Comparison of ENCODE assay signal across 24 cellular contexts in the genomic region with DNA sequence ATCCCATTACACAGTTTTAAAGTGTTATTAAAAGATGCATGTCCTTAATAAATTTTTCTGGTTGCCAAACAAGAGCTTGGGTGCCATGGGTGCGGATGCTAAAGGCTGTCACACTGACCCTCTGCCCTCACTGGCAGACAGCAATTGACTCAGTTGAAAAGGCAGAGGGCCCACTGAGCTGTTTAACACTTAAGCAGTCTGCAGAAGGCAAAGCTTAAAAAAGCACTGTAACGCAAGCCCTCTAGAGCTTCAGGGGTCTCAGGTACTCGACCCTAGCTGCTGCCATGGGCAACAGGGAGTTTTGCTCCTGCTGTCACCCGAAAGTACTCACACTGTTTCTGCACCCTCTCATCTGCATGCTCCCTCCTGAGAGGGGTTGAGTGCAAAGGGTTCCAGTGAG.
"Had no signal": no experiment of that assay in that cellular context is flagged by ENCODE, and none has a peak within 500 bp of the region (broad histone marks: within the 10 kb centered on the region; RNA-seq: fewer than 3 reads in every experiment).

No MANE protein-coding gene starts in this region.

- H3K9me3 Mint-ChIP-seq: nephron progenitor cell had no signal

- H3K4me1 Mint-ChIP-seq: immature natural killer cell; naive thymus-derived CD8-positive, alpha-beta T cell; nephron progenitor cell; stimulated activated naive CD8-positive, alpha-beta T cell treated with anti-CD3 and anti-CD28 coated beads, Interleukin-15, amount 100 ng/mL, for 72 hours had no signal

- DNase-seq: dorsolateral prefrontal cortex; effector CD4-positive, alpha-beta T cell; foreskin keratinocyte; glutamatergic neuron; heart right ventricle; hippocampal formation; immature natural killer cell; islet precursor cell; kidney glomerular epithelial cell; left colon; left ventricle myocardium superior; lower lobe of right lung; naive thymus-derived CD8-positive, alpha-beta T cell; nephron progenitor cell; pancreas; stimulated activated CD4-positive, alpha-beta T cell treated with anti-CD3 and anti-CD28 coated beads, Interleukin-12 subunit alpha, Interleukin-12 subunit beta, amount 100 ng/mL, for 4 hours; stimulated activated CD4-positive, alpha-beta T cell treated with anti-CD3 and anti-CD28 coated beads, Interleukin-1b, Interleukin-23, amount 100 ng/mL, for 48 hours; stimulated activated CD4-positive, alpha-beta T cell treated with anti-CD3 and anti-CD28 coated beads, Interleukin-4, amount 100 ng/mL, for 1 hour; stimulated activated CD8-positive, alpha-beta memory T cell treated with anti-CD3 and anti-CD28 coated beads, Interleukin-4, amount 100 ng/mL, for 48 hours; stimulated activated naive CD4-positive, alpha-beta T cell; stimulated activated naive CD8-positive, alpha-beta T cell treated with anti-CD3 and anti-CD28 coated beads, Interleukin-15, amount 100 ng/mL, for 72 hours; transverse colon had no signal

- H3K27ac Mint-ChIP-seq: immature natural killer cell; naive thymus-derived CD8-positive, alpha-beta T cell; nephron progenitor cell; stimulated activated naive CD8-positive, alpha-beta T cell treated with anti-CD3 and anti-CD28 coated beads, Interleukin-15, amount 100 ng/mL, for 72 hours had no signal

- H3K4me3 Mint-ChIP-seq: immature natural killer cell; naive thymus-derived CD8-positive, alpha-beta T cell; nephron progenitor cell; stimulated activated naive CD8-positive, alpha-beta T cell treated with anti-CD3 and anti-CD28 coated beads, Interleukin-15, amount 100 ng/mL, for 72 hours had no signal

- H3K36me3 Mint-ChIP-seq: immature natural killer cell had no signal

- ATAC-seq: foreskin keratinocyte; gastroesophageal sphincter; heart right ventricle; left colon; left ventricle myocardium superior; lower lobe of right lung; naive thymus-derived CD8-positive, alpha-beta T cell; pancreas; sciatic nerve; stimulated activated naive CD8-positive, alpha-beta T cell treated with anti-CD3 and anti-CD28 coated beads, Interleukin-15, amount 100 ng/mL, for 72 hours had no signal

- H3K27me3 Mint-ChIP-seq: naive thymus-derived CD8-positive, alpha-beta T cell; stimulated activated naive CD8-positive, alpha-beta T cell treated with anti-CD3 and anti-CD28 coated beads, Interleukin-15, amount 100 ng/mL, for 72 hours had no signal
